11 cellular contexts compared by ENCODE assay signal in the genomic region with DNA sequence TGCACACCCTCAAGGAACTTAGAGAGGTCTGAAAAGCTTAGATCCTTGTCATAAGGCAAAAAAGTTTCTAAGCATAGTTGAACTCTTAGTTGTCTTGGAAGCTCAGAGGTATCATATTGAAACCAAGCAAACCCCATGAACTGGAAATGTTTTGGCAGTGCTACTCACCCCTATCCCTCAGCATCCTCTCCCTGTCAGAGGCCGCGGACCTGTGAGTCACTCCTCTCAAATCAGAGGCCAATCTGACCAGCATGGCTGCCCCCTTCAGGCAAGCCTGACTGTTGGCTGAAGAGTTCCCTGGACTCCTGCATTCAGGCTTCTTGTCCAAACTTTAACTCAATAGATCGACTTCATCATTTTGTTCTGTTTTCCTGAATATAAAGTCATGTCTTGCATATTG.
DNase-seq lines count a peak whose midpoint lies in the region; ATAC-seq and TF ChIP-seq lines count a peak whose summit lies in the region.
"Had no signal": no experiment of that assay in that cellular context is flagged by ENCODE, and none has a peak within 500 bp of the region (broad histone marks: within the 10 kb centered on the region; RNA-seq: fewer than 3 reads in every experiment).

No MANE protein-coding gene starts in this region.

- H2BK5ac ChIP-seq in mesendoderm (ENCODE audit: low read length) = no peak overlapping the region

- DNase-seq in NK-92 treated with Interleukin-12 subunit alpha and Interleukin-12 subunit beta, amount 100 ng/mL, for 24 hours (lab: John Stamatoyannopoulos, UW) = peak; percentile 3
- DNase-seq in NK-92 (lab: John Stamatoyannopoulos, UW; ENCODE audit: unreplicated experiment) = no peak
- peak; percentile 82 for DNase-seq in LHCN-M2 (ENCODE audit: low read depth)
- DNase-seq in choroid plexus epithelial cell (ENCODE audit: low read depth) = peak; percentile 74
- peak; percentile 73 for DNase-seq in mesendoderm
- no peak for DNase-seq in Kasumi-1 (lab: John Stamatoyannopoulos, UW)
- DNase-seq in psoas muscle = no peak
- no peak for DNase-seq in right cardiac atrium
- DNase-seq: activated CD8-positive, alpha-beta memory T cell treated with anti-CD3 and anti-CD28 coated beads for 24 hours; NCI-H524 treated with DMSO at 0.1 percent for 48 hours had no signal

- H3K4me3 ChIP-seq in choroid plexus epithelial cell (ENCODE audit: low read depth, low read length) = no peak overlapping the region
- H3K4me3 ChIP-seq in mesendoderm (ENCODE audit: low read length) = no peak overlapping the region
- H3K4me3 ChIP-seq in psoas muscle = no peak overlapping the region
- H3K4me3 ChIP-seq in right cardiac atrium (ENCODE audit: low read length) = no peak overlapping the region
- H3K4me3 ChIP-seq: HAP-1 had no signal

- WGBS in mesendoderm (ENCODE audit: extremely low coverage, insufficient coverage, low lambda C conversion rate) = no CpG with 5 or more reads among the region's 3 CpGs
- WGBS in psoas muscle, 3 donors = 63 to 79% (median 69%) methylated on average over 3 of the region's 3 CpGs
- WGBS in right cardiac atrium = 64% methylated on average over 3 of the region's 3 CpGs

- H3K36me3 ChIP-seq in mesendoderm (ENCODE audit: control insufficient read depth, insufficient read depth, low read length) = no peaks in the 10 kb centered on the region
- H3K36me3 ChIP-seq in psoas muscle (ENCODE audit: insufficient read depth in 1 of 2, low read depth in 1 of 2) = no peaks in the 10 kb centered on the region
- H3K36me3 ChIP-seq: HAP-1 had no signal

- ATAC-seq in psoas muscle (no peak), right cardiac atrium (no peak)

- no peak overlapping the region for H3K23ac ChIP-seq in mesendoderm (ENCODE audit: low read length)

- no peak overlapping the region for H3K4ac ChIP-seq in mesendoderm (ENCODE audit: low read depth, low read length)

- H4K8ac ChIP-seq in mesendoderm (ENCODE audit: low read depth, low read length) = no peak overlapping the region

- no peak overlapping the region for H3K18ac ChIP-seq in mesendoderm (ENCODE audit: low read length)

- no peak overlapping the region for H2BK15ac ChIP-seq in mesendoderm (replicated peaks; ENCODE audit: low read depth)

- H3K79me2 ChIP-seq in mesendoderm (ENCODE audit: control insufficient read depth, insufficient read depth, low read length) = no peaks in the 10 kb centered on the region

- H2BK120ac ChIP-seq in mesendoderm (ENCODE audit: low read depth, low read length) = no peak overlapping the region

- no peak overlapping the region for H3K4me2 ChIP-seq in mesendoderm (ENCODE audit: low read length)

- no peak overlapping the region for H2AK5ac ChIP-seq in mesendoderm (ENCODE audit: low read length)

- H3K27me3 ChIP-seq in mesendoderm (ENCODE audit: insufficient read depth, low read length, poor library complexity) (no peaks in the 10 kb centered on the region), psoas muscle (ENCODE audit: insufficient read depth in 3 of 3, low read length in 2 of 3) (no peaks in the 10 kb centered on the region), right cardiac atrium (ENCODE audit: control insufficient read depth, insufficient read depth) (no peaks in the 10 kb centered on the region)

- intact Hi-C loops in psoas muscle (cut with DNase I) = no loop called here
- intact Hi-C loops in right cardiac atrium (cut with DNase I) = no loop called here

- H3K27ac ChIP-seq in mesendoderm (ENCODE audit: low read depth, low read length) (no peak overlapping the region), psoas muscle (no peak overlapping the region), right cardiac atrium (ENCODE audit: low read length) (no peak overlapping the region)

- no peak overlapping the region for H4K5ac ChIP-seq in mesendoderm (ENCODE audit: low read length)

- H3K4me1 ChIP-seq in mesendoderm (ENCODE audit: control insufficient read depth, low read depth, low read length) = no peaks in the 10 kb centered on the region
- H3K4me1 ChIP-seq in psoas muscle = no peaks in the 10 kb centered on the region
- no peaks in the 10 kb centered on the region for H3K4me1 ChIP-seq in right cardiac atrium (ENCODE audit: control insufficient read depth, insufficient read depth, low read length)
- H3K4me1 ChIP-seq: HAP-1 had no signal

- H3K79me1 ChIP-seq in mesendoderm (ENCODE audit: low read length) = no peaks in the 10 kb centered on the region

- H3K56ac ChIP-seq in mesendoderm (ENCODE audit: low read length) = no peak overlapping the region

- TF ChIP-seq CTCF in choroid plexus epithelial cell (conservative IDR thresholded peaks at IDR 0.05; ENCODE audit: low read depth, low read length) (peak; percentile 58), psoas muscle (IDR thresholded peaks at IDR 0.05) (no peak)

- H3K9me3 ChIP-seq in psoas muscle = no peaks in the 10 kb centered on the region
- no peaks in the 10 kb centered on the region for H3K9me3 ChIP-seq in right cardiac atrium (ENCODE audit: control insufficient read depth, low read length)
- H3K9me3 ChIP-seq: HAP-1 had no signal

- H3K9ac ChIP-seq in mesendoderm (ENCODE audit: low read length) = no peak overlapping the region

Comparison
In these comparisons a context has a peak if more than half of its experiments do, and no peak if none do; other contexts are left out.
1. DNase-seq: peak in NK-92 treated with Interleukin-12 subunit alpha and Interleukin-12 subunit beta, amount 100 ng/mL, for 24 hours (single experiment), LHCN-M2 (single experiment), choroid plexus epithelial cell (single experiment) and mesendoderm (single experiment); none in NK-92 (single experiment), Kasumi-1 (0 of 2), psoas muscle (0 of 2) and right cardiac atrium (0 of 3).